ENCODE assay signal across 8 cellular contexts in the genomic region with DNA sequence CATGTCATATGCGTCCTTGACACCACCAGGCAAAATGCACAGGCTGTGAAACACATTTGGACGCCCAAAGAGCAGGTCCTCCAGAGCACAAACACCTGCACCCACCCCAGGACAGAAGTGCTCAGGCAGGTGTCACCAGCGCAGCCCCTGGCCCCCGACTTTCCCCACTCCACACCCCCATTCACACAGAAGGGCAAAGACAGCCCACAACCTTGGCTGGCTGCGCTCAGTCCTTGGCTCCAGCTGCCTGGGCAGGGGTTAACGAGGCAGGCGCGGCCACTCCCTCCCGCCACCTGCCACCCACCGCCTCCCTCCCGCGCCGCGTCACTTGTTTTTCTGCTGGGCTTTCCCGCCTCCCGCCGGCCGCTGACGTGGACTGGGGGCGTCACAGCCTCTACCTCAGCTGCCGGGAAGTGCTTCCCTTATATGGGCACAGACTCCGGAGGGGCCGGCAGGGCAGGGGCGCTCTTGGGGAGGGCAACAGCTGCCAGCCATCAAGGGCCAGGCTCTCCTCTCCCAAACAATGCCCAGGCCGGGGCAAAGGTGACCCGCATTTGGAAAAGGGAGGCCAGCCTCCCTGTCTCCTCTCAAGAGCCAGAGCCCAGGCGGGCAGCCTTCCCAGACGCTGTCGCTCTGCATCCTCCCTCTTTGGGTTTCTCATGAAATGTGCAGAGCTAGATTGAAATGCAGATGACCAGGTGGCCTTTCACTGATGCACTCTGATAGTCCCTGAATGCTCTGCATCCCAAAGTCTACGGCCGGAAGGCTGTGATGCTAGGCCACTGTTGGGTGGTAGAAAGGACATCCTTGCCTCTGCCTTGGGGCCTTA. TPM values are rescaled to one million over a fixed set of nuclear protein-coding genes. Genes with fewer than 3 reads are reported as not detected.
DNase-seq lines count a peak whose midpoint lies in the region; ATAC-seq and TF ChIP-seq lines count a peak whose summit lies in the region.

No MANE protein-coding gene starts in this region.

- TF ChIP-seq CTCF in GM12875 (IDR thresholded peaks at IDR 0.05; ENCODE audit: borderline replicate concordance, insufficient read depth, low read depth, low read length) (no peak), choroid plexus epithelial cell (conservative IDR thresholded peaks at IDR 0.05; ENCODE audit: low read depth, low read length) (no peak)

- no peaks in the 10 kb centered on the region for H3K9me3 Mint-ChIP-seq in activated CD4-positive, alpha-beta T cell treated with anti-CD3 and anti-CD28 coated beads, Interleukin-2, amount 10 ng/mL, durations not matched to agents 24 days and 14 days

- H3K4me3 Mint-ChIP-seq in activated CD4-positive, alpha-beta T cell treated with anti-CD3 and anti-CD28 coated beads, Interleukin-2, amount 10 ng/mL, durations not matched to agents 24 days and 14 days, result peak overlapping the region; percentile 82

- peaks cover 74% of the 10 kb centered on the region for H3K4me1 Mint-ChIP-seq in activated CD4-positive, alpha-beta T cell treated with anti-CD3 and anti-CD28 coated beads, Interleukin-2, amount 10 ng/mL, durations not matched to agents 24 days and 14 days

- peak; percentile 54 for ATAC-seq in HG02840 (IDR thresholded peaks at IDR 0.05; ENCODE audit: low FRiP score, unreplicated experiment)

- H3K27ac Mint-ChIP-seq in activated CD4-positive, alpha-beta T cell treated with anti-CD3 and anti-CD28 coated beads, Interleukin-2, amount 10 ng/mL, durations not matched to agents 24 days and 14 days, result peak overlapping the region; percentile 97

- peaks cover 2% of the 10 kb centered on the region for H3K27me3 Mint-ChIP-seq in activated CD4-positive, alpha-beta T cell treated with anti-CD3 and anti-CD28 coated beads, Interleukin-2, amount 10 ng/mL, durations not matched to agents 24 days and 14 days

- H3K4me3 ChIP-seq in GM12875 (ENCODE audit: low read depth, low read length) (peak overlapping the region; percentile 57), choroid plexus epithelial cell (ENCODE audit: low read depth, low read length) (peak overlapping the region; percentile 25)

- intact Hi-C loops in activated CD4-positive, alpha-beta T cell treated with anti-CD3 and anti-CD28 coated beads, Interleukin-2, amount 10 ng/mL, durations not matched to agents 24 days and 14 days (cut with micrococcal nuclease), result no loop called here

- peaks cover 2% of the 10 kb centered on the region for H3K36me3 Mint-ChIP-seq in activated CD4-positive, alpha-beta T cell treated with anti-CD3 and anti-CD28 coated beads, Interleukin-2, amount 10 ng/mL, durations not matched to agents 24 days and 14 days (ENCODE audit: low read depth)

- DNase-seq in NCI-H2081 treated with DMSO at 0.1 percent for 48 hours (lab: John Stamatoyannopoulos, UW), result peak; percentile 74
- peak; percentile 99 for DNase-seq in activated CD4-positive, alpha-beta T cell treated with anti-CD3 and anti-CD28 coated beads, Interleukin-2, amount 10 ng/mL, durations not matched to agents 24 days and 14 days
- DNase-seq in choroid plexus epithelial cell (ENCODE audit: low read depth), result peak; percentile 76
- DNase-seq in left kidney (ENCODE audit: low read depth, low spot score), result peak; percentile 98
- peak; percentile 87 to 97 (median 94) for DNase-seq in stimulated activated CD4-positive, alpha-beta T cell treated with anti-CD3 and anti-CD28 coated beads, Interleukin-1b, Interleukin-23, amount 100 ng/mL, for 24 hours (ENCODE audit: low read depth in 4 of 4, low spot score in 1 of 4)
- no peak for DNase-seq in HPDE6-E6E7 (ENCODE audit: extremely low spot score)

RNA-seq across cellular contexts. Expression of gene BTG2, which starts 14.8 kb away (rescaled TPM):
- 106 and 108 TPM in 2 replicates for total RNA-seq in activated CD4-positive, alpha-beta T cell treated with anti-CD3 and anti-CD28 coated beads, Interleukin-2, amount 10 ng/mL, durations not matched to agents 24 days and 14 days
